In the genomic region with DNA sequence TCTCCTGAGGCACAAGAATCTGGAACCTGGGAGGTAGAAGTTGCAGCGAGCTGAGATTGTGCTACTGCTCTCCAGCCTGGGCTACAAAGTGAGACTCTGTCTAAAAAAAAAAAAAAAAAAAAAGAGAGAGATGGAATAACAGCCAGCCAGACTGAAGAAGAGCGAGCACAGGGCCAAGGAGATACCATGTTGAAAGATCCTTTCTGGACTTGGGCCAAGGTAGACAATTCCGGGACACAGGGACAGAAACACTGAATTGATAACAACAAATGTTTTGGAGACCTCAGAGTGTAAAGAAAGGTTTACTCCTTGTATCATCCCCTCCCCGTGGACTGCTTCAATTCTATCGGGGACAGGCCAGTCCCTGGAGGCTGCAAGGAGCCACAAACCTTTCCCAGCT, we compare ENCODE assay signal across 30 cellular contexts. TPM values are rescaled to one million over a fixed set of nuclear protein-coding genes. Genes with fewer than 3 reads are reported as not detected.
"Had no signal": no experiment of that assay in that cellular context is flagged by ENCODE, and none has a peak within 500 bp of the region (broad histone marks: within the 10 kb centered on the region; RNA-seq: fewer than 3 reads in every experiment).

No MANE protein-coding gene starts in this region.

- H3K4me1 ChIP-seq: foreskin keratinocyte, pancreas had no signal

- FAIRE-seq: endothelial cell of umbilical vein, pancreas had no signal

- H3K27me3 ChIP-seq: foreskin keratinocyte, pancreas, vagina had no signal

- H3K4me3 ChIP-seq: heart right ventricle, left lung, lower lobe of right lung, pancreas, prostate gland, skin epidermis, vagina had no signal

- H3K27ac ChIP-seq: foreskin keratinocyte, heart right ventricle, left lung, lower lobe of right lung, pancreas, prostate gland, skin epidermis, vagina had no signal

- H3K9me3 ChIP-seq: heart right ventricle, left lung, lower lobe of right lung, pancreas, prostate gland, vagina had no signal

- H3K36me3 ChIP-seq: lower lobe of right lung, pancreas, prostate gland, vagina had no signal

- DNase-seq: activated B cell treated with CpG ODN at 0.5 μM for 24 hours; activated CD4-positive, alpha-beta T cell treated with anti-CD3 and anti-CD28 coated beads, Interleukin-2, amount 50 U/mL, for 1 hour; activated CD8-positive, alpha-beta T cell treated with anti-CD3 and anti-CD28 coated beads for 36 hours; activated effector memory CD4-positive, alpha-beta T cell treated with anti-CD3 and anti-CD28 coated beads, Interleukin-2, amount 50 U/mL, for 16 hours; activated T-cell treated with anti-CD3 and anti-CD28 coated beads for 4 hours; amygdala; caudate nucleus; cortex of kidney; effector memory CD8-positive, alpha-beta T cell; foreskin keratinocyte; heart right ventricle; lower lobe of right lung; mesenchymal stem cell; nucleus accumbens; retina; stimulated activated CD4-positive, alpha-beta T cell treated with anti-CD3 and anti-CD28 coated beads, Interleukin-12 subunit alpha, Interleukin-12 subunit beta, amount 100 ng/mL, for 4 hours; stimulated activated CD4-positive, alpha-beta T cell treated with anti-CD3 and anti-CD28 coated beads, Interleukin-4, amount 100 ng/mL, for 1 hour; T-cell had no signal

- H3K27me3 Mint-ChIP-seq: activated B cell treated with CpG ODN at 0.5 μM for 24 hours; activated CD8-positive, alpha-beta T cell treated with anti-CD3 and anti-CD28 coated beads for 36 hours; effector memory CD8-positive, alpha-beta T cell; stimulated activated naive CD8-positive, alpha-beta T cell treated with anti-CD3 and anti-CD28 coated beads, Interleukin-15, Interleukin-2, amounts not matched to agents 100 ng/mL and 50 ng/mL, for 24 hours; T-cell; type B pancreatic cell had no signal

- H3K9me3 Mint-ChIP-seq: activated B cell treated with CpG ODN at 0.5 μM for 24 hours; activated CD8-positive, alpha-beta T cell treated with anti-CD3 and anti-CD28 coated beads for 36 hours; activated T-helper 1 cell treated with anti-CD3 and anti-CD28 coated beads, Interleukin-12 subunit alpha, Interleukin-12 subunit beta, Interleukin-2, Interleukin-4 antibody, amounts not matched to agents 30 ng/mL and 10 ng/mL and 1 ng/mL, durations not matched to agents 14 hours and 24 hours and 36 hours; effector memory CD8-positive, alpha-beta T cell; stimulated activated naive CD8-positive, alpha-beta T cell treated with anti-CD3 and anti-CD28 coated beads, Interleukin-15, Interleukin-2, amounts not matched to agents 100 ng/mL and 50 ng/mL, for 24 hours; T-cell; T-helper 2 cell treated with Interferon-gamma antibody and Interleukin-4, amounts not matched to agents 5 μg/mL and 100 μg/mL, for 36 hours; type B pancreatic cell had no signal

- H3K27ac Mint-ChIP-seq: activated B cell treated with CpG ODN at 0.5 μM for 24 hours; activated T-helper 1 cell treated with anti-CD3 and anti-CD28 coated beads, Interleukin-12 subunit alpha, Interleukin-12 subunit beta, Interleukin-2, Interleukin-4 antibody, amounts not matched to agents 30 ng/mL and 10 ng/mL and 1 ng/mL, durations not matched to agents 14 hours and 24 hours and 36 hours; effector memory CD8-positive, alpha-beta T cell; stimulated activated naive CD8-positive, alpha-beta T cell treated with anti-CD3 and anti-CD28 coated beads, Interleukin-15, Interleukin-2, amounts not matched to agents 100 ng/mL and 50 ng/mL, for 24 hours; T-helper 2 cell treated with Interferon-gamma antibody and Interleukin-4, amounts not matched to agents 5 μg/mL and 100 μg/mL, for 36 hours; type B pancreatic cell had no signal

- ATAC-seq: activated CD8-positive, alpha-beta T cell treated with anti-CD3 and anti-CD28 coated beads for 36 hours; effector memory CD8-positive, alpha-beta T cell; esophagus mucosa; foreskin keratinocyte; heart right ventricle; left lung; lower lobe of right lung; pancreas; sciatic nerve; T-cell had no signal

- H3K4me3 Mint-ChIP-seq: activated B cell treated with CpG ODN at 0.5 μM for 24 hours; activated CD8-positive, alpha-beta T cell treated with anti-CD3 and anti-CD28 coated beads for 36 hours; activated T-helper 1 cell treated with anti-CD3 and anti-CD28 coated beads, Interleukin-12 subunit alpha, Interleukin-12 subunit beta, Interleukin-2, Interleukin-4 antibody, amounts not matched to agents 30 ng/mL and 10 ng/mL and 1 ng/mL, durations not matched to agents 14 hours and 24 hours and 36 hours; effector memory CD8-positive, alpha-beta T cell; stimulated activated naive CD8-positive, alpha-beta T cell treated with anti-CD3 and anti-CD28 coated beads, Interleukin-15, Interleukin-2, amounts not matched to agents 100 ng/mL and 50 ng/mL, for 24 hours; T-cell; T-helper 2 cell treated with Interferon-gamma antibody and Interleukin-4, amounts not matched to agents 5 μg/mL and 100 μg/mL, for 36 hours; type B pancreatic cell had no signal

RNA-seq across cellular contexts. Expression of gene PBX4, which starts 4.9 kb away (rescaled TPM):
- total RNA-seq: endothelial cell of umbilical vein had no signal
